In genomic region chr3:177197041-177197933, GRCh38 we compare ENCODE assay signal across 8 cellular contexts. TPM values are rescaled to one million over a fixed set of nuclear protein-coding genes. Genes with fewer than 3 reads are reported as not detected.
A peak's percentile ranks its signal among the peaks of the same experiment; 100 is the strongest.
DNase-seq lines count a peak whose midpoint lies in the region; ATAC-seq and TF ChIP-seq lines count a peak whose summit lies in the region.

Gene TBL1XR1 (minus strand): TSS chr3:177197482. CDS start chr3:177064977, 132,505 bp downstream.

- peak within 1 kb of the TSS; percentile 97 for H3K27ac Mint-ChIP-seq in activated naive CD4-positive, alpha-beta T cell treated with anti-CD3 and anti-CD28 coated beads, Interleukin-2, amount 10 ng/mL, durations not matched to agents 7 days and 5 days

- peak within 1 kb of the TSS; percentile 95 for H3K4me3 ChIP-seq in SK-N-MC
- peak within 1 kb of the TSS; percentile 84 to 98 for H3K4me3 ChIP-seq in gastroesophageal sphincter
- peak within 1 kb of the TSS; percentile 77 to 92 for H3K4me3 ChIP-seq in neutrophil (ENCODE audit: low read depth in 1 of 2, low read length in 1 of 2)

- ATAC-seq in gastroesophageal sphincter: peak; percentile 96

- no peak for TF ChIP-seq POLR2A in gastroesophageal sphincter (IDR thresholded peaks at IDR 0.05)

- TF ChIP-seq CTCF in gastroesophageal sphincter (IDR thresholded peaks at IDR 0.05) (no peak), neutrophil (IDR thresholded peaks at IDR 0.05) (no peak), subcutaneous adipose tissue (IDR thresholded peaks at IDR 0.05; ENCODE audit: low read depth) (no peak)

- H3K9ac ChIP-seq in SK-N-MC (ENCODE audit: insufficient read length): peak within 1 kb of the TSS; percentile 99

- H3K36me3 ChIP-seq in SK-N-MC (ENCODE audit: insufficient read depth, low read length) (peaks cover 17% of the 10 kb centered on the region), gastroesophageal sphincter (no peaks in the 10 kb centered on the region), neutrophil (no peaks in the 10 kb centered on the region)

- 0% methylated on average over 1 of the region's 119 CpGs; no CpG with 5 or more reads in 1 of the 2 donors for WGBS in gastroesophageal sphincter (ENCODE audit: low coverage in 1 of 2), 2 donors

- H3K9me3 ChIP-seq in SK-N-MC (ENCODE audit: low read depth, low read length): no peaks in the 10 kb centered on the region
- H3K9me3 ChIP-seq in gastroesophageal sphincter: no peaks in the 10 kb centered on the region
- H3K9me3 ChIP-seq in neutrophil: no peaks in the 10 kb centered on the region

- H3K4me1 Mint-ChIP-seq in activated naive CD4-positive, alpha-beta T cell treated with anti-CD3 and anti-CD28 coated beads, Interleukin-2, amount 10 ng/mL, durations not matched to agents 7 days and 5 days: peaks cover 69% of the 10 kb centered on the region

- H3K27ac ChIP-seq in SK-N-MC (peak within 1 kb of the TSS; percentile 99), gastroesophageal sphincter (peak within 1 kb of the TSS; percentile 98 to 100 (median 100)), neutrophil (peak within 1 kb of the TSS; percentile 98)

- DNase-seq in GF-D8 (lab: John Stamatoyannopoulos, UW) (peak; percentile 82), HEK293T (ENCODE audit: extremely low spot score) (peak; percentile 85), NAMALWA (ENCODE audit: low spot score) (peak; percentile 95), SK-N-MC (ENCODE audit: low read depth, low spot score) (peak; percentile 91)
- DNase-seq in activated naive CD4-positive, alpha-beta T cell treated with anti-CD3 and anti-CD28 coated beads, Interleukin-2, amount 10 ng/mL, durations not matched to agents 7 days and 5 days: peak; percentile 93

- peak within 1 kb of the TSS; percentile 82 for H3K4me3 Mint-ChIP-seq in activated naive CD4-positive, alpha-beta T cell treated with anti-CD3 and anti-CD28 coated beads, Interleukin-2, amount 10 ng/mL, durations not matched to agents 7 days and 5 days

- H3K27me3 Mint-ChIP-seq in activated naive CD4-positive, alpha-beta T cell treated with anti-CD3 and anti-CD28 coated beads, Interleukin-2, amount 10 ng/mL, durations not matched to agents 7 days and 5 days: no peaks in the 10 kb centered on the region

- H3K4me1 ChIP-seq in gastroesophageal sphincter (peaks cover 0 to 52% (median 4%) of the 10 kb centered on the region in 3 donors), neutrophil (ENCODE audit: control insufficient read depth in 1 of 2, insufficient read depth in 1 of 2, low read depth in 1 of 2, low read length in 1 of 2) (peaks cover 59 to 67% of the 10 kb centered on the region in 2 experiments)

- H3K9me3 Mint-ChIP-seq in activated naive CD4-positive, alpha-beta T cell treated with anti-CD3 and anti-CD28 coated beads, Interleukin-2, amount 10 ng/mL, durations not matched to agents 7 days and 5 days: no peaks in the 10 kb centered on the region

- TF ChIP-seq EP300 in gastroesophageal sphincter (IDR thresholded peaks at IDR 0.05): no peak

- CTCF ChIA-PET in HEK293T (lab: Yijun Ruan, JAX): no interaction called here
- CTCF ChIA-PET in activated naive CD4-positive, alpha-beta T cell treated with anti-CD3 and anti-CD28 coated beads, Interleukin-2, amount 10 ng/mL, durations not matched to agents 7 days and 5 days (lab: Charles Lee): interaction anchor here (0.6 to 3.5 kb wide), 5 partner anchors 27 to 370 kb away, joined by 3 to 21 read pairs (median 7); no protein-coding TSS in a partner anchor

- H3K36me3 Mint-ChIP-seq in activated naive CD4-positive, alpha-beta T cell treated with anti-CD3 and anti-CD28 coated beads, Interleukin-2, amount 10 ng/mL, durations not matched to agents 7 days and 5 days: peaks cover 24% of the 10 kb centered on the region

- POLR2A ChIA-PET in HEK293T (lab: Yijun Ruan, JAX): interaction anchor here (2.7 kb wide), 1 partner anchor 162 kb away, joined by 23 read pairs; no protein-coding TSS in a partner anchor

- H3K27me3 ChIP-seq in gastroesophageal sphincter (no peaks in the 10 kb centered on the region), neutrophil (no peaks in the 10 kb centered on the region)

TF ChIP-seq in HEK293T, 16 proteins besides CTCF, POLR2A, EP300 and RAD21:
- TF ChIP-seq ARNT (IDR thresholded peaks at IDR 0.05): 0 out of 2 replicates have a peak, but pooled peaks have one; percentile 38
- TF ChIP-seq SP1 (IDR thresholded peaks at IDR 0.05): no peak

RNA-seq across cellular contexts. Expression of gene TBL1XR1, which starts in this region (rescaled TPM):
- total RNA-seq in gastroesophageal sphincter: 100 to 1,000 TPM in 1 of 4 donors, 10 to 100 TPM in 3; 91.1 to 126 (median 97.4) TPM
- total RNA-seq in subcutaneous adipose tissue: 100 to 1,000 TPM; 103 to 131 (median 112) TPM

Comparison
In these comparisons a context has a peak if more than half of its experiments do, and no peak if none do; other contexts are left out.
1. Peak in every context shown above with its lines: DNase-seq, ATAC-seq, H3K4me3 ChIP-seq and H3K27ac ChIP-seq.